ENCODE assay signal across 11 cellular contexts in genomic region chr19:47188507-47189033, GRCh38. TPM values are rescaled to one million over a fixed set of nuclear protein-coding genes. Genes with fewer than 3 reads are reported as not detected.
DNase-seq lines count a peak whose midpoint lies in the region; ATAC-seq and TF ChIP-seq lines count a peak whose summit lies in the region.
"Had no signal": no experiment of that assay in that cellular context is flagged by ENCODE, and none has a peak within 500 bp of the region (broad histone marks: within the 10 kb centered on the region; RNA-seq: fewer than 3 reads in every experiment).

No MANE protein-coding gene starts in this region.

- 92 to 93% methylated on average over 5 of the region's 5 CpGs for WGBS in heart right ventricle, 2 donors
- 89 to 94% (median 89%) methylated on average over 5 of the region's 5 CpGs for WGBS in psoas muscle, 3 donors

- DNase-seq in cardiac muscle cell (ENCODE audit: low read depth in 1 of 2, low spot score in 1 of 2) (no peak), heart right ventricle (no peak), mucosa of descending colon (peak in 2 of 3 donors; percentile 31 to 33), uterus (no peak), psoas muscle (no peak)
- no peak for DNase-seq in activated naive CD8-positive, alpha-beta T cell treated with anti-CD3 and anti-CD28 coated beads for 36 hours
- DNase-seq: cerebellar nuclear complex, foreskin fibroblast, NCI-H524 treated with DMSO at 0.1 percent for 48 hours had no signal

- no peak overlapping the region for H3K4me3 ChIP-seq in cardiac muscle cell
- H3K4me3 ChIP-seq in heart right ventricle, result no peak overlapping the region
- no peak overlapping the region for H3K4me3 ChIP-seq in mucosa of descending colon
- H3K4me3 ChIP-seq in uterus, result no peak overlapping the region
- no peak overlapping the region for H3K4me3 ChIP-seq in psoas muscle

- ATAC-seq in heart right ventricle, result no peak
- ATAC-seq in mucosa of descending colon, result peak; percentile 8
- ATAC-seq in HG03469 (IDR thresholded peaks at IDR 0.05; ENCODE audit: unreplicated experiment), result no peak
- no peak for ATAC-seq in HG03354 (IDR thresholded peaks at IDR 0.05; ENCODE audit: poor library complexity, severe bottlenecking, unreplicated experiment)
- ATAC-seq in psoas muscle, result no peak

- no peaks in the 10 kb centered on the region for H3K9me3 ChIP-seq in cardiac muscle cell (ENCODE audit: low read depth)
- H3K9me3 ChIP-seq in heart right ventricle, result no peaks in the 10 kb centered on the region
- no peaks in the 10 kb centered on the region for H3K9me3 ChIP-seq in mucosa of descending colon
- H3K9me3 ChIP-seq in uterus, result no peaks in the 10 kb centered on the region
- no peaks in the 10 kb centered on the region for H3K9me3 ChIP-seq in psoas muscle

- H3K27me3 Mint-ChIP-seq in activated naive CD8-positive, alpha-beta T cell treated with anti-CD3 and anti-CD28 coated beads for 36 hours, result no peaks in the 10 kb centered on the region

- H3K9me3 Mint-ChIP-seq in activated naive CD8-positive, alpha-beta T cell treated with anti-CD3 and anti-CD28 coated beads for 36 hours, result no peaks in the 10 kb centered on the region

- peaks cover 69% of the 10 kb centered on the region for H3K4me1 Mint-ChIP-seq in activated naive CD8-positive, alpha-beta T cell treated with anti-CD3 and anti-CD28 coated beads for 36 hours

- H3K27ac ChIP-seq in cardiac muscle cell (peak overlapping the region; percentile 79), heart right ventricle (peak overlapping the region in 2 of 10 donors; percentile 20 to 82), uterus (peak overlapping the region; percentile 70 to 85), psoas muscle (no peak overlapping the region)

- no peaks in the 10 kb centered on the region for H3K27me3 ChIP-seq in cardiac muscle cell
- no peaks in the 10 kb centered on the region for H3K27me3 ChIP-seq in heart right ventricle
- H3K27me3 ChIP-seq in uterus, result no peaks in the 10 kb centered on the region
- H3K27me3 ChIP-seq in psoas muscle (ENCODE audit: insufficient read depth in 3 of 3, low read length in 2 of 3), result no peaks in the 10 kb centered on the region

- H3K4me1 ChIP-seq in cardiac muscle cell (ENCODE audit: low read depth) (peaks cover 38% of the 10 kb centered on the region), heart right ventricle (peaks cover 7 to 33% (median 27%) of the 10 kb centered on the region in 9 donors), mucosa of descending colon (ENCODE audit: low read depth) (peaks cover 43% of the 10 kb centered on the region), uterus (peaks cover 0 to 10% of the 10 kb centered on the region in 2 donors), psoas muscle (peaks cover 20% of the 10 kb centered on the region)

- intact Hi-C loops in heart right ventricle (cut with DNase I), result no loop called here
- intact Hi-C loops in mucosa of descending colon (cut with DNase I, micrococcal nuclease), result no loop called here
- intact Hi-C loops in uterus (cut with DNase I; ENCODE audit: low total_unique reads), result no loop called here
- intact Hi-C loops in psoas muscle (cut with DNase I), result no loop called here

- H3K36me3 Mint-ChIP-seq in activated naive CD8-positive, alpha-beta T cell treated with anti-CD3 and anti-CD28 coated beads for 36 hours, result peaks cover 54% of the 10 kb centered on the region

- no peak for TF ChIP-seq CTCF in cardiac muscle cell (IDR thresholded peaks at IDR 0.05; ENCODE audit: low read depth, low read length)
- no peak for TF ChIP-seq CTCF in heart right ventricle (IDR thresholded peaks at IDR 0.05)
- TF ChIP-seq CTCF in mucosa of descending colon (IDR thresholded peaks at IDR 0.05), result no peak
- no peak for TF ChIP-seq CTCF in uterus (IDR thresholded peaks at IDR 0.05)
- TF ChIP-seq CTCF in psoas muscle (IDR thresholded peaks at IDR 0.05), result no peak

- TF ChIP-seq POLR2A in uterus (IDR thresholded peaks at IDR 0.05), result no peak

- H3K27ac Mint-ChIP-seq in activated naive CD8-positive, alpha-beta T cell treated with anti-CD3 and anti-CD28 coated beads for 36 hours, result peak overlapping the region; percentile 99

- no peaks in the 10 kb centered on the region for H3K36me3 ChIP-seq in cardiac muscle cell
- H3K36me3 ChIP-seq in heart right ventricle, result peaks cover 0 to 49% (median 0%) of the 10 kb centered on the region in 9 donors
- H3K36me3 ChIP-seq in mucosa of descending colon (ENCODE audit: low read depth), result no peaks in the 10 kb centered on the region
- no peaks in the 10 kb centered on the region for H3K36me3 ChIP-seq in uterus
- H3K36me3 ChIP-seq in psoas muscle (ENCODE audit: insufficient read depth in 1 of 2, low read depth in 1 of 2), result peaks cover 0 to 2% of the 10 kb centered on the region in 2 donors

- H3K4me3 Mint-ChIP-seq in activated naive CD8-positive, alpha-beta T cell treated with anti-CD3 and anti-CD28 coated beads for 36 hours, result no peak overlapping the region

RNA-seq across cellular contexts. Expression of gene BBC3, which starts 42.4 kb away (rescaled TPM):
- total RNA-seq in cardiac muscle cell (19.1 and 21.5 TPM in 2 replicates), heart right ventricle (1 to 10 TPM; 2.4 to 5.5 (median 3.5) TPM), mucosa of descending colon (10 to 100 TPM; 18.3 to 24.9 (median 22.8) TPM), uterus (10 to 100 TPM in 1 of 4 donors, 1 to 10 TPM in 3; 3.2 to 11.1 (median 4.8) TPM), psoas muscle (10 to 100 TPM in 1 of 4 donors, 1 to 10 TPM in 3; 2.7 to 32.5 (median 4.7) TPM)
- polyA plus RNA-seq in cardiac muscle cell (12.9 and 19.2 TPM in 2 replicates), heart right ventricle (1 to 10 TPM; 4.1 to 6.0 TPM), psoas muscle (1 to 10 TPM; 2.7 to 6.6 (median 2.9) TPM)
- total RNA-seq in activated naive CD8-positive, alpha-beta T cell treated with anti-CD3 and anti-CD28 coated beads for 36 hours, result 10 to 100 TPM; 12.5 to 13.3 TPM

RNA-seq across cellular contexts. Expression of gene SAE1, which starts 57.9 kb away (rescaled TPM):
- total RNA-seq in cardiac muscle cell (128 and 148 TPM in 2 replicates), heart right ventricle (10 to 100 TPM; 32.5 to 53.3 (median 45.5) TPM), mucosa of descending colon (100 to 1,000 TPM in 1 of 3 donors, 10 to 100 TPM in 2; 41.7 to 133 (median 66.4) TPM), uterus (100 to 1,000 TPM in 1 of 4 donors, 10 to 100 TPM in 3; 17.6 to 144 (median 45.6) TPM), psoas muscle (10 to 100 TPM; 37.8 to 55.8 (median 41.5) TPM)
- polyA plus RNA-seq in cardiac muscle cell (171 and 213 TPM in 2 replicates), heart right ventricle (10 to 100 TPM; 11.9 to 60.2 TPM), psoas muscle (10 to 100 TPM; 30.7 to 63.4 (median 62.0) TPM)
- total RNA-seq in activated naive CD8-positive, alpha-beta T cell treated with anti-CD3 and anti-CD28 coated beads for 36 hours, result 100 to 1,000 TPM; 141 to 149 TPM

Comparison
In these comparisons a context has a peak if more than half of its experiments do, and no peak if none do; other contexts are left out.
1. DNase-seq: peak in mucosa of descending colon (2 of 3); none in cardiac muscle cell (0 of 2), heart right ventricle (0 of 2), activated naive CD8-positive, alpha-beta T cell treated with anti-CD3 and anti-CD28 coated beads for 36 hours (single experiment), uterus (0 of 2) and psoas muscle (0 of 2).